14 cellular contexts compared by ENCODE assay signal in the genomic region with DNA sequence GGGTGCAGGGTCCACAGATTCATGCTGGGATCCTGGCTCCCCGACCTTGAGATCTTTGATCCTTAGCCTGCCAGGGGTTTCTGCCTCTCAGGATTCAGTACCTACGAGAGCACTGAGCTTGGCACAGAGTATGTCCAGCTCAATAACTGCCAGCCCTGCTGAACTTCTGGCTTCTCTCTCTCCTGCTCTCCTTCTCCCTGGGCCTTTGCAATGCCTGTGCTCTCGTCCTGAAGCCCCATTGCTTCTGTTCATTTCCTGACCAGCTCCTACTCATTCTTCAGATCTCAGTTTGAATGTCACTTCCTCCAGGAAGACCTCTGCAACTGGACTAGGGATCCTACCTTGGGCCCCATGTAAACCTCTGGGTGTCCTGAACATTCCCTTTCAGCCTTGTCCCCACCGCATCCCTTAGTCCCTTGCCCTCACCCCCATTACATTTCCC.
DNase-seq lines count a peak whose midpoint lies in the region; ATAC-seq and TF ChIP-seq lines count a peak whose summit lies in the region.
"Had no signal": no experiment of that assay in that cellular context is flagged by ENCODE, and none has a peak within 500 bp of the region (broad histone marks: within the 10 kb centered on the region; RNA-seq: fewer than 3 reads in every experiment).

No MANE protein-coding gene starts in this region.

- H3K4me3 ChIP-seq in BE2C (ENCODE audit: low read depth, low read length) (peak overlapping the region; percentile 29), SJSA1 (no peak overlapping the region), right atrium auricular region (peak overlapping the region in 1 of 2 donors; percentile 13), psoas muscle (peak overlapping the region; percentile 14)

- H3K9me3 ChIP-seq in BE2C (no peaks in the 10 kb centered on the region), SJSA1 (replicated peaks) (no peaks in the 10 kb centered on the region), right atrium auricular region (no peaks in the 10 kb centered on the region), psoas muscle (no peaks in the 10 kb centered on the region)

- no peak for DNase-seq in BE2C
- DNase-seq in SJSA1 (ENCODE audit: low read depth in 1 of 2, low spot score in 2 of 2), result no peak
- DNase-seq in right atrium auricular region (ENCODE audit: low spot score), result no peak
- DNase-seq in psoas muscle, result no peak
- no peak for DNase-seq in cerebellar nuclear complex (lab: John Stamatoyannopoulos, UW)
- DNase-seq in T-cell, result no peak
- no peak for DNase-seq in NCI-H82 treated with DMSO at 0.1 percent for 48 hours (lab: John Stamatoyannopoulos, UW; ENCODE audit: unreplicated experiment)
- DNase-seq: activated CD8-positive, alpha-beta T cell treated with anti-CD3 and anti-CD28 coated beads for 36 hours; AML-193; NCI-H2029 treated with DMSO at 0.1 percent for 48 hours; SIG-M5; stimulated activated CD4-positive, alpha-beta T cell treated with anti-CD3 and anti-CD28 coated beads, Interleukin-1b, Interleukin-23, amount 100 ng/mL, for 48 hours had no signal

- TF ChIP-seq CTCF in BE2C (IDR thresholded peaks at IDR 0.05; ENCODE audit: low read depth, low read length), result no peak
- TF ChIP-seq CTCF in right atrium auricular region (IDR thresholded peaks at IDR 0.05), result no peak
- no peak for TF ChIP-seq CTCF in psoas muscle (IDR thresholded peaks at IDR 0.05)

- CTCF ChIA-PET in T-cell (lab: Charles Lee), result no interaction called here

- H3K9me3 Mint-ChIP-seq in T-cell, result no peaks in the 10 kb centered on the region
- H3K9me3 Mint-ChIP-seq: activated CD8-positive, alpha-beta T cell treated with anti-CD3 and anti-CD28 coated beads for 36 hours had no signal

- H3K4me1 ChIP-seq in BE2C (peaks cover 34% of the 10 kb centered on the region), SJSA1 (replicated peaks) (peaks cover 47% of the 10 kb centered on the region), right atrium auricular region (peaks cover 0 to 75% of the 10 kb centered on the region in 2 donors), psoas muscle (peaks cover 17% of the 10 kb centered on the region)

- intact Hi-C loops in psoas muscle (cut with DNase I), result no loop called here

- peak overlapping the region; percentile 66 for H3K27ac ChIP-seq in SJSA1
- peak overlapping the region; percentile 71 to 72 for H3K27ac ChIP-seq in right atrium auricular region
- H3K27ac ChIP-seq in psoas muscle, result peak overlapping the region; percentile 71

- H3K27me3 Mint-ChIP-seq in T-cell, result peaks cover 6 to 18% of the 10 kb centered on the region in 2 donors
- H3K27me3 Mint-ChIP-seq: activated naive CD8-positive, alpha-beta T cell had no signal

- H3K4me1 Mint-ChIP-seq in T-cell, result no peaks in the 10 kb centered on the region

- 30 to 46% (median 32%) methylated on average over 4 of the region's 4 CpGs for WGBS in psoas muscle, 3 donors

- ATAC-seq in psoas muscle (peak in 1 of 4 donors; percentile 16), HG02870 (IDR thresholded peaks at IDR 0.05; ENCODE audit: unreplicated experiment) (no peak), T-cell (replicated peaks in 1 of 4) (no peak)
- ATAC-seq: activated CD8-positive, alpha-beta T cell treated with anti-CD3 and anti-CD28 coated beads for 36 hours had no signal

- H3K36me3 ChIP-seq in BE2C, result no peaks in the 10 kb centered on the region
- no peaks in the 10 kb centered on the region for H3K36me3 ChIP-seq in SJSA1
- no peaks in the 10 kb centered on the region for H3K36me3 ChIP-seq in right atrium auricular region
- no peaks in the 10 kb centered on the region for H3K36me3 ChIP-seq in psoas muscle (ENCODE audit: insufficient read depth in 1 of 2, low read depth in 1 of 2)

- H3K27me3 ChIP-seq in BE2C, result no peaks in the 10 kb centered on the region
- H3K27me3 ChIP-seq in SJSA1 (replicated peaks), result no peaks in the 10 kb centered on the region
- H3K27me3 ChIP-seq in right atrium auricular region, result no peaks in the 10 kb centered on the region
- H3K27me3 ChIP-seq in psoas muscle (ENCODE audit: insufficient read depth in 3 of 3, low read length in 2 of 3), result no peaks in the 10 kb centered on the region

- no peak overlapping the region for H3K27ac Mint-ChIP-seq in T-cell
- H3K27ac Mint-ChIP-seq: activated CD8-positive, alpha-beta T cell treated with anti-CD3 and anti-CD28 coated beads for 36 hours; activated naive CD8-positive, alpha-beta T cell had no signal

- POLR2A ChIA-PET in T-cell (lab: Charles Lee), result no interaction called here

- no peak overlapping the region for H3K4me3 Mint-ChIP-seq in T-cell
- H3K4me3 Mint-ChIP-seq: activated CD8-positive, alpha-beta T cell treated with anti-CD3 and anti-CD28 coated beads for 36 hours; activated naive CD8-positive, alpha-beta T cell had no signal

- H3K36me3 Mint-ChIP-seq in T-cell, result no peaks in the 10 kb centered on the region
- H3K36me3 Mint-ChIP-seq: activated naive CD8-positive, alpha-beta T cell had no signal
